23 cellular contexts compared by ENCODE assay signal in genomic region chr11:16979708-16980622, GRCh38. TPM values are rescaled to one million over a fixed set of nuclear protein-coding genes. Genes with fewer than 3 reads are reported as not detected.
DNase-seq lines count a peak whose midpoint lies in the region; ATAC-seq and TF ChIP-seq lines count a peak whose summit lies in the region.
"Had no signal": no experiment of that assay in that cellular context is flagged by ENCODE, and none has a peak within 500 bp of the region (broad histone marks: within the 10 kb centered on the region; RNA-seq: fewer than 3 reads in every experiment).

No MANE protein-coding gene starts in this region.

- no peak overlapping the region for H3K4me3 ChIP-seq in astrocyte of the spinal cord (ENCODE audit: low read depth, low read length)
- H3K4me3 ChIP-seq: BLaER1 treated with 17β-estradiol and CSF1 and Interleukin-3, amounts not matched to agents 10 nM and 100 nM; dorsolateral prefrontal cortex; prostate gland; smooth muscle cell had no signal

- TF ChIP-seq CTCF in astrocyte of the spinal cord (IDR thresholded peaks at IDR 0.05; ENCODE audit: low read depth, low read length) (no peak), GM13976 (IDR thresholded peaks at IDR 0.05; ENCODE audit: borderline replicate concordance, control extremely low read depth, extremely low read depth, insufficient read depth, missing control alignments) (no peak)

- ATAC-seq in left colon, result peak; percentile 30
- ATAC-seq: natural killer cell, PC-3, T-cell had no signal

- intact Hi-C loops in left colon (cut with DNase I, micrococcal nuclease), result no loop called here

- in situ Hi-C loops in G401 (cut with HindIII; ENCODE audit: low sequenced_read_pairs), result no loop called here
- in situ Hi-C loops in astrocyte of the spinal cord (cut with HindIII; ENCODE audit: low sequenced_read_pairs), result no loop called here
- in situ Hi-C loops in GM13976 (cut with MboI; ENCODE audit: low sequenced_read_pairs, unreplicated experiment), result no loop called here

- DNase-seq in G401 (ENCODE audit: low spot score), result peak; percentile 17
- peak; percentile 13 for DNase-seq in astrocyte of the spinal cord (ENCODE audit: low read depth, low spot score)
- no peak for DNase-seq in left colon
- peak; percentile 57 for DNase-seq in retina
- DNase-seq in NCI-H1436 treated with DMSO at 0.1 percent for 48 hours (lab: John Stamatoyannopoulos, UW), result no peak
- DNase-seq in UCSD-AML1 (lab: John Stamatoyannopoulos, UW; ENCODE audit: unreplicated experiment), result no peak
- no peak for DNase-seq in GM13976 (ENCODE audit: low spot score)
- DNase-seq in activated T-cell treated with anti-CD3 and anti-CD28 coated beads, Interleukin-2, amount 50 U/mL, for 48 hours, result no peak
- DNase-seq: activated CD4-positive, alpha-beta T cell treated with anti-CD3 and anti-CD28 coated beads, Interleukin-2, amount 10 ng/mL, durations not matched to agents 24 days and 14 days; activated naive CD8-positive, alpha-beta T cell treated with anti-CD3 and anti-CD28 coated beads for 36 hours; dorsolateral prefrontal cortex; foreskin melanocyte; IMR-90; islet precursor cell; natural killer cell; NCI-H1694 treated with DMSO at 0.1 percent for 48 hours; NCI-H774; PC-3; SHP77 treated with DMSO at 0.1 percent for 48 hours; T-cell had no signal

RNA-seq across cellular contexts. Expression of gene PLEKHA7, which starts 34.2 kb away (rescaled TPM):
- total RNA-seq in G401 (2014; rRNA removed; shearing (Covaris generic)), result 0.03 and 0.37 TPM in 2 replicates
- total RNA-seq in left colon, result 100 to 1,000 TPM in 1 of 2 donors, 10 to 100 TPM in 1; 81.3 to 110 TPM
- total RNA-seq: IMR-90 had no signal

Comparison
In these comparisons a context has a peak if more than half of its experiments do, and no peak if none do; other contexts are left out.
1. DNase-seq: peak in G401 (single experiment), astrocyte of the spinal cord (single experiment) and retina (single experiment); none in left colon (0 of 2), NCI-H1436 treated with DMSO at 0.1 percent for 48 hours (single experiment), UCSD-AML1 (single experiment), GM13976 (single experiment) and activated T-cell treated with anti-CD3 and anti-CD28 coated beads, Interleukin-2, amount 50 U/mL, for 48 hours (0 of 2).
2. RNA of gene PLEKHA7, which starts 34.2 kb away (total RNA-seq): 81.3 to 110 TPM in left colon; 0.03 to 0.37 TPM in G401; every median in the first group is over 10 times any median in the second.